In genomic region chr14:49463146-49463545, GRCh38 we compare ENCODE assay signal across 18 cellular contexts.
"Had no signal": no experiment of that assay in that cellular context is flagged by ENCODE, and none has a peak within 500 bp of the region (broad histone marks: within the 10 kb centered on the region; RNA-seq: fewer than 3 reads in every experiment).

No MANE protein-coding gene starts in this region.

- H3K36me3 ChIP-seq: left ventricle myocardium inferior, lower lobe of right lung, prostate gland, sigmoid colon, spleen, thoracic aorta, tibial nerve, upper lobe of left lung had no signal

- H3K27me3 ChIP-seq: dorsolateral prefrontal cortex, sigmoid colon, tibial nerve, upper lobe of left lung had no signal

- H3K4me1 ChIP-seq: left ventricle myocardium inferior, prostate gland, spleen, tibial nerve had no signal

- H3K4me3 ChIP-seq: dorsolateral prefrontal cortex, left ventricle myocardium inferior, lower lobe of right lung, mucosa of descending colon, prostate gland, sigmoid colon, skin epidermis, spleen, thoracic aorta, tibial nerve, upper lobe of left lung had no signal

- H3K9me3 ChIP-seq: left ventricle myocardium inferior, lower lobe of right lung, mucosa of descending colon, prostate gland, sigmoid colon, spleen, thoracic aorta, tibial nerve, upper lobe of left lung had no signal

- H3K27ac ChIP-seq: dorsolateral prefrontal cortex, left ventricle myocardium inferior, lower lobe of right lung, prostate gland, sigmoid colon, skin epidermis, spleen, thoracic aorta, tibial nerve, upper lobe of left lung had no signal

- DNase-seq: dorsolateral prefrontal cortex; effector CD4-positive, alpha-beta T cell; kidney; left cardiac atrium; left ventricle myocardium inferior; lower lobe of right lung; mucosa of descending colon; naive thymus-derived CD4-positive, alpha-beta T cell; nucleus accumbens; right cardiac atrium; sigmoid colon; spleen; stimulated activated naive B cell treated with anti-CD40 and anti-IgM and Interleukin-4, amounts not matched to agents 10 μg/mL and 1 μg/mL and 100 μg/mL, for 72 hours; upper lobe of left lung had no signal

- ATAC-seq: left cardiac atrium; mucosa of descending colon; naive thymus-derived CD4-positive, alpha-beta T cell; right cardiac atrium; stimulated activated naive B cell treated with anti-CD40 and anti-IgM and Interleukin-4, amounts not matched to agents 10 μg/mL and 1 μg/mL and 100 μg/mL, for 72 hours had no signal
